In genomic region chrX:110142096-110142495, GRCh38 we compare ENCODE assay signal across 25 cellular contexts.
DNase-seq lines count a peak whose midpoint lies in the region; ATAC-seq and TF ChIP-seq lines count a peak whose summit lies in the region.
"Had no signal": no experiment of that assay in that cellular context is flagged by ENCODE, and none has a peak within 500 bp of the region (broad histone marks: within the 10 kb centered on the region; RNA-seq: fewer than 3 reads in every experiment).

No MANE protein-coding gene starts in this region.

- H3K27me3 ChIP-seq in heart left ventricle, result peaks cover 0 to 3% (median 0%) of the 10 kb centered on the region in 9 donors
- H3K27me3 ChIP-seq in testis, result no peaks in the 10 kb centered on the region
- H3K27me3 ChIP-seq: neural progenitor cell, upper lobe of right lung had no signal

- no peaks in the 10 kb centered on the region for H3K36me3 ChIP-seq in heart left ventricle
- no peaks in the 10 kb centered on the region for H3K36me3 ChIP-seq in testis (ENCODE audit: low read depth, missing control alignments)
- H3K36me3 ChIP-seq: neural progenitor cell, upper lobe of right lung had no signal

- TF ChIP-seq CTCF in cardiac fibroblast (IDR thresholded peaks at IDR 0.05; ENCODE audit: low read depth, low read length), result no peak
- TF ChIP-seq CTCF in heart left ventricle (IDR thresholded peaks at IDR 0.05), result no peak
- no peak for TF ChIP-seq CTCF in testis (IDR thresholded peaks at IDR 0.05)

- WGBS in heart left ventricle, 4 donors, result 46 to 52% (median 49%) methylated on average over 5 of the region's 5 CpGs
- WGBS in testis, 2 donors, result 52 to 56% methylated on average over 4 to 5 of the region's 5 CpGs

- H3K4me3 ChIP-seq in cardiac fibroblast (replicated peaks in 1 of 2; ENCODE audit: low read depth in 2 of 2, low read length in 2 of 2), result no peak overlapping the region
- H3K4me3 ChIP-seq in heart left ventricle, result no peak overlapping the region
- H3K4me3 ChIP-seq in testis, result no peak overlapping the region
- H3K4me3 ChIP-seq: neural progenitor cell, upper lobe of right lung had no signal

- intact Hi-C loops in Right ventricle myocardium superior (cut with DNase I) (no loop called here), cardiac septum (cut with DNase I) (loop anchor here (10.0 kb wide), 3 partner anchors 97 to 427 kb away; partner anchors contain the start of gene TMEM164), heart left ventricle (cut with DNase I) (loop anchor here in 4 of 10 donors (5.0 to 10.0 kb wide), 5 partner anchors 97 to 235 kb away; no protein-coding TSS in a partner anchor), testis (cut with DNase I; ENCODE audit: low total_unique reads) (loop anchor here (10.0 kb wide), 1 partner anchor 237 kb away; no protein-coding TSS in a partner anchor)
- intact Hi-C loops in activated naive CD4-positive, alpha-beta T cell treated with anti-CD3 and anti-CD28 coated beads for 36 hours (cut with micrococcal nuclease), result no loop called here

- H3K4me1 ChIP-seq in heart left ventricle (peaks cover 0 to 37% (median 11%) of the 10 kb centered on the region in 12 donors), testis (no peaks in the 10 kb centered on the region)
- H3K4me1 ChIP-seq: upper lobe of right lung had no signal

- H3K36me3 Mint-ChIP-seq in activated naive CD4-positive, alpha-beta T cell treated with anti-CD3 and anti-CD28 coated beads for 36 hours (ENCODE audit: low read depth), result no peaks in the 10 kb centered on the region
- H3K36me3 Mint-ChIP-seq: activated naive CD4-positive, alpha-beta T cell treated with anti-CD3 and anti-CD28 coated beads, Interleukin-2, amount 50 U/mL, for 72 hours had no signal

- no peaks in the 10 kb centered on the region for H3K9me3 Mint-ChIP-seq in activated naive CD4-positive, alpha-beta T cell treated with anti-CD3 and anti-CD28 coated beads for 36 hours
- H3K9me3 Mint-ChIP-seq: activated CD4-positive, alpha-beta T cell treated with anti-CD3 and anti-CD28 coated beads, Interleukin-2, amount 10 ng/mL, durations not matched to agents 7 days and 5 days; activated naive CD4-positive, alpha-beta T cell treated with anti-CD3 and anti-CD28 coated beads, Interleukin-2, amount 50 U/mL, for 72 hours; activated T-helper 1 cell treated with anti-CD3 and anti-CD28 coated beads, Interleukin-12 subunit alpha, Interleukin-12 subunit beta, Interleukin-2, Interleukin-4 antibody, amounts not matched to agents 30 ng/mL and 10 ng/mL and 1 ng/mL, durations not matched to agents 14 hours and 24 hours and 36 hours; CD8-positive, alpha-beta T cell; neural progenitor cell had no signal

- peaks cover 4% of the 10 kb centered on the region for H3K4me1 Mint-ChIP-seq in activated naive CD4-positive, alpha-beta T cell treated with anti-CD3 and anti-CD28 coated beads for 36 hours (ENCODE audit: low read depth)

- no peak overlapping the region for H3K27ac ChIP-seq in heart left ventricle
- H3K27ac ChIP-seq in testis, result no peak overlapping the region
- H3K27ac ChIP-seq: neural progenitor cell, upper lobe of right lung, WERI-Rb-1 had no signal

- H3K27ac Mint-ChIP-seq in activated naive CD4-positive, alpha-beta T cell treated with anti-CD3 and anti-CD28 coated beads for 36 hours, result no peak overlapping the region
- H3K27ac Mint-ChIP-seq: activated CD4-positive, alpha-beta T cell treated with anti-CD3 and anti-CD28 coated beads, Interleukin-2, amount 10 ng/mL, durations not matched to agents 7 days and 5 days; activated T-helper 1 cell treated with anti-CD3 and anti-CD28 coated beads, Interleukin-12 subunit alpha, Interleukin-12 subunit beta, Interleukin-2, Interleukin-4 antibody, amounts not matched to agents 30 ng/mL and 10 ng/mL and 1 ng/mL, durations not matched to agents 14 hours and 24 hours and 36 hours; neural progenitor cell had no signal

- ATAC-seq in Right ventricle myocardium superior (ENCODE audit: poor library complexity) (peak; percentile 16), heart left ventricle (peak in 3 of 4 donors; percentile 16 to 39 (median 18)), HG02763 (IDR thresholded peaks at IDR 0.05; ENCODE audit: unreplicated experiment) (no peak)
- ATAC-seq: activated naive CD4-positive, alpha-beta T cell treated with anti-CD3 and anti-CD28 coated beads, Interleukin-2, amount 50 U/mL, for 72 hours; CD8-positive, alpha-beta T cell; Panc1; upper lobe of right lung had no signal

- no peak for TF ChIP-seq POLR2A in heart left ventricle (IDR thresholded peaks at IDR 0.05)
- no peak for TF ChIP-seq POLR2A in testis (IDR thresholded peaks at IDR 0.05)

- DNase-seq in Right ventricle myocardium superior, result no peak
- no peak for DNase-seq in cardiac septum (ENCODE audit: low spot score)
- peak; percentile 26 to 27 for DNase-seq in cardiac fibroblast (ENCODE audit: low read depth in 2 of 2)
- no peak for DNase-seq in heart left ventricle
- DNase-seq in testis, result peak; percentile 46
- no peak for DNase-seq in activated naive CD4-positive, alpha-beta T cell treated with anti-CD3 and anti-CD28 coated beads for 36 hours
- no peak for DNase-seq in superior temporal gyrus (ENCODE audit: extremely low spot score)
- DNase-seq: activated CD4-positive, alpha-beta T cell treated with anti-CD3 and anti-CD28 coated beads, Interleukin-2, amount 10 ng/mL, durations not matched to agents 7 days and 5 days; CD8-positive, alpha-beta T cell; cerebellar nuclear complex; GOT3; KG1; kidney; NCI-H187; NCI-H524 treated with DMSO at 0.1 percent for 48 hours; NK-92 treated with Interleukin-12 subunit alpha and Interleukin-12 subunit beta, amount 100 ng/mL, for 24 hours; posterior cingulate gyrus; stimulated activated CD8-positive, alpha-beta memory T cell treated with anti-CD3 and anti-CD28 coated beads, Interleukin-4, amount 100 ng/mL, for 48 hours; upper lobe of right lung; WERI-Rb-1 had no signal

- H3K4me3 Mint-ChIP-seq in activated naive CD4-positive, alpha-beta T cell treated with anti-CD3 and anti-CD28 coated beads for 36 hours, result no peak overlapping the region
- H3K4me3 Mint-ChIP-seq: activated CD4-positive, alpha-beta T cell treated with anti-CD3 and anti-CD28 coated beads, Interleukin-2, amount 10 ng/mL, durations not matched to agents 7 days and 5 days; activated T-helper 1 cell treated with anti-CD3 and anti-CD28 coated beads, Interleukin-12 subunit alpha, Interleukin-12 subunit beta, Interleukin-2, Interleukin-4 antibody, amounts not matched to agents 30 ng/mL and 10 ng/mL and 1 ng/mL, durations not matched to agents 14 hours and 24 hours and 36 hours; CD8-positive, alpha-beta T cell; neural progenitor cell had no signal

- H3K9me3 ChIP-seq in heart left ventricle (no peaks in the 10 kb centered on the region), testis (no peaks in the 10 kb centered on the region)
- H3K9me3 ChIP-seq: upper lobe of right lung had no signal

- CTCF ChIA-PET in activated naive CD4-positive, alpha-beta T cell treated with anti-CD3 and anti-CD28 coated beads for 36 hours (lab: Charles Lee), result interaction anchor here (1.6 kb wide), 1 partner anchor 10 kb away, joined by 4 read pairs; no protein-coding TSS in a partner anchor

- no peaks in the 10 kb centered on the region for H3K27me3 Mint-ChIP-seq in activated naive CD4-positive, alpha-beta T cell treated with anti-CD3 and anti-CD28 coated beads for 36 hours (ENCODE audit: low read depth)
- H3K27me3 Mint-ChIP-seq: activated CD4-positive, alpha-beta T cell treated with anti-CD3 and anti-CD28 coated beads, Interleukin-2, amount 10 ng/mL, durations not matched to agents 7 days and 5 days had no signal

Comparison
In these comparisons a context has a peak if more than half of its experiments do, and no peak if none do; other contexts are left out.
1. intact Hi-C loops: an anchor here in cardiac septum (10.0 kb wide) and testis (10.0 kb wide); none called in Right ventricle myocardium superior and activated naive CD4-positive, alpha-beta T cell treated with anti-CD3 and anti-CD28 coated beads for 36 hours.
2. DNase-seq: peak in cardiac fibroblast (2 of 2) and testis (single experiment); none in Right ventricle myocardium superior (single experiment), cardiac septum (single experiment), heart left ventricle (0 of 5), activated naive CD4-positive, alpha-beta T cell treated with anti-CD3 and anti-CD28 coated beads for 36 hours (single experiment) and superior temporal gyrus (single experiment).